In genomic region chr5:76866503-76866902, GRCh38 we compare ENCODE assay signal across 1 cellular context.
TF ChIP-seq lines count a peak whose summit lies in the region.

No MANE protein-coding gene starts in this region.

TF ChIP-seq in HCT116, 20 proteins besides CTCF, POLR2A, EP300 and RAD21 (continued from another document):
- TF ChIP-seq, protein P1, sequence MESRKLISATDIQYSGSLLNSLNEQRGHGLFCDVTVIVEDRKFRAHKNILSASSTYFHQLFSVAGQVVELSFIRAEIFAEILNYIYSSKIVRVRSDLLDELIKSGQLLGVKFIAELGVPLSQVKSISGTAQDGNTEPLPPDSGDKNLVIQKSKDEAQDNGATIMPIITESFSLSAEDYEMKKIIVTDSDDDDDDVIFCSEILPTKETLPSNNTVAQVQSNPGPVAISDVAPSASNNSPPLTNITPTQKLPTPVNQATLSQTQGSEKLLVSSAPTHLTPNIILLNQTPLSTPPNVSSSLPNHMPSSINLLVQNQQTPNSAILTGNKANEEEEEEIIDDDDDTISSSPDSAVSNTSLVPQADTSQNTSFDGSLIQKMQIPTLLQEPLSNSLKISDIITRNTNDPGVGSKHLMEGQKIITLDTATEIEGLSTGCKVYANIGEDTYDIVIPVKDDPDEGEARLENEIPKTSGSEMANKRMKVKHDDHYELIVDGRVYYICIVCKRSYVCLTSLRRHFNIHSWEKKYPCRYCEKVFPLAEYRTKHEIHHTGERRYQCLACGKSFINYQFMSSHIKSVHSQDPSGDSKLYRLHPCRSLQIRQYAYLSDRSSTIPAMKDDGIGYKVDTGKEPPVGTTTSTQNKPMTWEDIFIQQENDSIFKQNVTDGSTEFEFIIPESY (IDR thresholded peaks at IDR 0.05; ENCODE audit: extremely low read depth, insufficient replicate concordance, low read length), result no peak
- TF ChIP-seq CEBPB (IDR thresholded peaks at IDR 0.05; ENCODE audit: low read depth), result no peak
- no peak for TF ChIP-seq EGR1 (IDR thresholded peaks at IDR 0.05; ENCODE audit: low read depth)
- no peak for TF ChIP-seq SIN3A (IDR thresholded peaks at IDR 0.05; ENCODE audit: low read depth)
- TF ChIP-seq EZH2 (IDR thresholded peaks at IDR 0.05), result no peak
- TF ChIP-seq EZH2phosphoT487 (IDR thresholded peaks at IDR 0.05; ENCODE audit: borderline replicate concordance), result no peak
